ENCODE assay signal across 38 cellular contexts in genomic region chr2:191915750-191916149, GRCh38.
"Had no signal": no experiment of that assay in that cellular context is flagged by ENCODE, and none has a peak within 500 bp of the region (broad histone marks: within the 10 kb centered on the region; RNA-seq: fewer than 3 reads in every experiment).

No MANE protein-coding gene starts in this region.

- H3K9me3 ChIP-seq: adrenal gland, ascending aorta, body of pancreas, breast epithelium had no signal

- H3K4me1 Mint-ChIP-seq: activated naive CD4-positive, alpha-beta T cell treated with anti-CD3 and anti-CD28 coated beads, Interleukin-2, amount 10 ng/mL, durations not matched to agents 7 days and 5 days; activated naive CD4-positive, alpha-beta T cell treated with anti-CD3 and anti-CD28 coated beads, Interleukin-2, amount 50 U/mL, for 24 hours; activated naive CD8-positive, alpha-beta T cell treated with anti-CD3 and anti-CD28 coated beads for 36 hours; activated naive CD8-positive, alpha-beta T cell treated with anti-CD3 and anti-CD28 coated beads, Interleukin-2, amount 10 ng/mL, durations not matched to agents 7 days and 5 days; activated T-helper 17 cell treated with anti-CD3 and anti-CD28 coated beads, Interleukin-2, amount 50 U/mL, for 72 hours; central memory CD8-positive, alpha-beta T cell had no signal

- H3K36me3 ChIP-seq: adrenal gland, ascending aorta, brain microvascular endothelial cell, breast epithelium, cardiac muscle cell had no signal

- H3K27me3 ChIP-seq: adrenal gland, ascending aorta, body of pancreas, brain microvascular endothelial cell, breast epithelium, cardiac muscle cell had no signal

- H3K4me1 ChIP-seq: body of pancreas, breast epithelium had no signal

- H3K27ac Mint-ChIP-seq: activated naive CD4-positive, alpha-beta T cell treated with anti-CD3 and anti-CD28 coated beads for 36 hours; activated naive CD4-positive, alpha-beta T cell treated with anti-CD3 and anti-CD28 coated beads, Interleukin-2, amount 10 ng/mL, durations not matched to agents 7 days and 5 days; activated naive CD4-positive, alpha-beta T cell treated with anti-CD3 and anti-CD28 coated beads, Interleukin-2, amount 50 U/mL, for 24 hours; activated naive CD4-positive, alpha-beta T cell treated with anti-CD3 and anti-CD28 coated beads, Interleukin-2, amount 50 U/mL, for 72 hours; activated naive CD8-positive, alpha-beta T cell; activated naive CD8-positive, alpha-beta T cell treated with anti-CD3 and anti-CD28 coated beads for 36 hours; activated naive CD8-positive, alpha-beta T cell treated with anti-CD3 and anti-CD28 coated beads, Interleukin-2, amount 10 ng/mL, durations not matched to agents 7 days and 5 days; activated naive CD8-positive, alpha-beta T cell treated with anti-CD3 and anti-CD28 coated beads, Interleukin-2, amount 50 U/mL, for 24 hours; activated T-cell treated with anti-CD3 and anti-CD28 coated beads, Interleukin-2, amount 50 U/mL, for 24 hours; activated T-cell treated with anti-CD3 and anti-CD28 coated beads, Interleukin-2, amount 50 U/mL, for 72 hours; activated T-helper 1 cell treated with anti-CD3 and anti-CD28 coated beads, Interleukin-12 subunit alpha, Interleukin-12 subunit beta, Interleukin-2, Interleukin-4 antibody, amounts not matched to agents 30 ng/mL and 10 ng/mL and 1 ng/mL, durations not matched to agents 14 hours and 24 hours and 36 hours; activated T-helper 17 cell treated with anti-CD3 and anti-CD28 coated beads, Interleukin-2, amount 50 U/mL, for 72 hours; activated T-helper 2 cell treated with anti-CD3 and anti-CD28 coated beads, Interferon-gamma antibody, Interleukin-2, Interleukin-4, amounts not matched to agents 10 μg/mL and 5 μg/mL and 100 μg/mL, durations not matched to agents 14 hours and 24 hours and 36 hours had no signal

- H3K9me3 Mint-ChIP-seq: activated naive CD4-positive, alpha-beta T cell treated with anti-CD3 and anti-CD28 coated beads for 36 hours; activated naive CD4-positive, alpha-beta T cell treated with anti-CD3 and anti-CD28 coated beads, Interleukin-2, amount 10 ng/mL, durations not matched to agents 7 days and 5 days; activated naive CD4-positive, alpha-beta T cell treated with anti-CD3 and anti-CD28 coated beads, Interleukin-2, amount 50 U/mL, for 24 hours; activated naive CD4-positive, alpha-beta T cell treated with anti-CD3 and anti-CD28 coated beads, Interleukin-2, amount 50 U/mL, for 72 hours; activated naive CD8-positive, alpha-beta T cell treated with anti-CD3 and anti-CD28 coated beads for 36 hours; activated naive CD8-positive, alpha-beta T cell treated with anti-CD3 and anti-CD28 coated beads, Interleukin-2, amount 10 ng/mL, durations not matched to agents 7 days and 5 days; activated naive CD8-positive, alpha-beta T cell treated with anti-CD3 and anti-CD28 coated beads, Interleukin-2, amount 50 U/mL, for 24 hours; activated T-cell treated with anti-CD3 and anti-CD28 coated beads, Interleukin-2, amount 50 U/mL, for 24 hours; activated T-cell treated with anti-CD3 and anti-CD28 coated beads, Interleukin-2, amount 50 U/mL, for 4 hours; activated T-cell treated with anti-CD3 and anti-CD28 coated beads, Interleukin-2, amount 50 U/mL, for 72 hours; activated T-helper 1 cell treated with anti-CD3 and anti-CD28 coated beads, Interleukin-12 subunit alpha, Interleukin-12 subunit beta, Interleukin-2, Interleukin-4 antibody, amounts not matched to agents 30 ng/mL and 10 ng/mL and 1 ng/mL, durations not matched to agents 14 hours and 24 hours and 36 hours; activated T-helper 17 cell treated with anti-CD3 and anti-CD28 coated beads, Interleukin-2, amount 50 U/mL, for 72 hours; activated T-helper 2 cell treated with anti-CD3 and anti-CD28 coated beads, Interferon-gamma antibody, Interleukin-2, Interleukin-4, amounts not matched to agents 10 μg/mL and 5 μg/mL and 100 μg/mL, durations not matched to agents 14 hours and 24 hours and 36 hours; brain; central memory CD8-positive, alpha-beta T cell had no signal

- H3K27ac ChIP-seq: adrenal gland, ascending aorta, body of pancreas, brain microvascular endothelial cell, breast epithelium, cardiac muscle cell had no signal

- H3K4me3 Mint-ChIP-seq: activated naive CD4-positive, alpha-beta T cell treated with anti-CD3 and anti-CD28 coated beads for 36 hours; activated naive CD4-positive, alpha-beta T cell treated with anti-CD3 and anti-CD28 coated beads, Interleukin-2, amount 10 ng/mL, durations not matched to agents 7 days and 5 days; activated naive CD4-positive, alpha-beta T cell treated with anti-CD3 and anti-CD28 coated beads, Interleukin-2, amount 50 U/mL, for 24 hours; activated naive CD8-positive, alpha-beta T cell; activated naive CD8-positive, alpha-beta T cell treated with anti-CD3 and anti-CD28 coated beads for 36 hours; activated naive CD8-positive, alpha-beta T cell treated with anti-CD3 and anti-CD28 coated beads, Interleukin-2, amount 10 ng/mL, durations not matched to agents 7 days and 5 days; activated naive CD8-positive, alpha-beta T cell treated with anti-CD3 and anti-CD28 coated beads, Interleukin-2, amount 50 U/mL, for 24 hours; activated T-cell treated with anti-CD3 and anti-CD28 coated beads, Interleukin-2, amount 50 U/mL, for 24 hours; activated T-cell treated with anti-CD3 and anti-CD28 coated beads, Interleukin-2, amount 50 U/mL, for 4 hours; activated T-cell treated with anti-CD3 and anti-CD28 coated beads, Interleukin-2, amount 50 U/mL, for 72 hours; activated T-helper 1 cell treated with anti-CD3 and anti-CD28 coated beads, Interleukin-12 subunit alpha, Interleukin-12 subunit beta, Interleukin-2, Interleukin-4 antibody, amounts not matched to agents 30 ng/mL and 10 ng/mL and 1 ng/mL, durations not matched to agents 14 hours and 24 hours and 36 hours; activated T-helper 17 cell treated with anti-CD3 and anti-CD28 coated beads, Interleukin-2, amount 50 U/mL, for 72 hours; brain; central memory CD8-positive, alpha-beta T cell had no signal

- H3K4me3 ChIP-seq: adrenal gland, ascending aorta, body of pancreas, breast epithelium, cardiac muscle cell had no signal

- ATAC-seq: activated naive CD4-positive, alpha-beta T cell treated with anti-CD3 and anti-CD28 coated beads, Interleukin-2, amount 50 U/mL, for 72 hours; activated naive CD8-positive, alpha-beta T cell treated with anti-CD3 and anti-CD28 coated beads, Interleukin-2, amount 50 U/mL, for 24 hours; activated T-cell treated with anti-CD3 and anti-CD28 coated beads, Interleukin-2, amount 50 U/mL, for 4 hours; activated T-cell treated with anti-CD3 and anti-CD28 coated beads, Interleukin-2, amount 50 U/mL, for 72 hours; activated T-helper 17 cell treated with anti-CD3 and anti-CD28 coated beads, Interleukin-2, amount 50 U/mL, for 72 hours; body of pancreas had no signal

- H3K27me3 Mint-ChIP-seq: activated naive CD4-positive, alpha-beta T cell treated with anti-CD3 and anti-CD28 coated beads, Interleukin-2, amount 10 ng/mL, durations not matched to agents 7 days and 5 days; brain had no signal

- DNase-seq: activated effector memory CD4-positive, alpha-beta T cell treated with anti-CD3 and anti-CD28 coated beads, Interleukin-2, amount 50 U/mL, for 16 hours; activated effector memory CD4-positive, alpha-beta T cell treated with Interleukin-2 at 50 U/mL for 16 hours; activated gamma-delta T cell; activated gamma-delta T cell treated with Interleukin-2 at 50 U/mL for 16 hours; activated naive CD4-positive, alpha-beta T cell; activated naive CD4-positive, alpha-beta T cell treated with anti-CD3 and anti-CD28 coated beads for 36 hours; activated naive CD4-positive, alpha-beta T cell treated with anti-CD3 and anti-CD28 coated beads, Interleukin-2, amount 10 ng/mL, durations not matched to agents 7 days and 5 days; activated naive CD4-positive, alpha-beta T cell treated with anti-CD3 and anti-CD28 coated beads, Interleukin-2, amount 50 U/mL, for 16 hours; activated naive CD4-positive, alpha-beta T cell treated with Interleukin-2 at 50 U/mL for 16 hours; activated naive CD8-positive, alpha-beta T cell treated with anti-CD3 and anti-CD28 coated beads for 36 hours; activated naive CD8-positive, alpha-beta T cell treated with anti-CD3 and anti-CD28 coated beads, Interleukin-2, amount 10 ng/mL, durations not matched to agents 7 days and 5 days; activated naive CD8-positive, alpha-beta T cell treated with anti-CD3 and anti-CD28 coated beads, Interleukin-2, amount 50 U/mL, for 24 hours; activated T-cell treated with anti-CD3 and anti-CD28 coated beads, Interleukin-2, amount 50 U/mL, for 1 hour; activated T-cell treated with anti-CD3 and anti-CD28 coated beads, Interleukin-2, amount 50 U/mL, for 24 hours; activated T-cell treated with anti-CD3 and anti-CD28 coated beads, Interleukin-2, amount 50 U/mL, for 4 hours; activated T-cell treated with anti-CD3 and anti-CD28 coated beads, Interleukin-2, amount 50 U/mL, for 48 hours; activated T-cell treated with anti-CD3 and anti-CD28 coated beads, Interleukin-2, amount 50 U/mL, for 72 hours; adrenal gland; amniotic stem cell; amygdala; anterior cingulate cortex; aorta; body of pancreas; brain microvascular endothelial cell; caudate nucleus; central memory CD4-positive, alpha-beta T cell; cerebellar nuclear complex had no signal

- H3K36me3 Mint-ChIP-seq: activated naive CD4-positive, alpha-beta T cell treated with anti-CD3 and anti-CD28 coated beads, Interleukin-2, amount 10 ng/mL, durations not matched to agents 7 days and 5 days; activated naive CD4-positive, alpha-beta T cell treated with anti-CD3 and anti-CD28 coated beads, Interleukin-2, amount 50 U/mL, for 24 hours; activated naive CD4-positive, alpha-beta T cell treated with anti-CD3 and anti-CD28 coated beads, Interleukin-2, amount 50 U/mL, for 72 hours; activated naive CD8-positive, alpha-beta T cell; activated naive CD8-positive, alpha-beta T cell treated with anti-CD3 and anti-CD28 coated beads for 36 hours; activated naive CD8-positive, alpha-beta T cell treated with anti-CD3 and anti-CD28 coated beads, Interleukin-2, amount 10 ng/mL, durations not matched to agents 7 days and 5 days; brain had no signal
